Comparison of ENCODE assay signal across 12 cellular contexts in the genomic region with DNA sequence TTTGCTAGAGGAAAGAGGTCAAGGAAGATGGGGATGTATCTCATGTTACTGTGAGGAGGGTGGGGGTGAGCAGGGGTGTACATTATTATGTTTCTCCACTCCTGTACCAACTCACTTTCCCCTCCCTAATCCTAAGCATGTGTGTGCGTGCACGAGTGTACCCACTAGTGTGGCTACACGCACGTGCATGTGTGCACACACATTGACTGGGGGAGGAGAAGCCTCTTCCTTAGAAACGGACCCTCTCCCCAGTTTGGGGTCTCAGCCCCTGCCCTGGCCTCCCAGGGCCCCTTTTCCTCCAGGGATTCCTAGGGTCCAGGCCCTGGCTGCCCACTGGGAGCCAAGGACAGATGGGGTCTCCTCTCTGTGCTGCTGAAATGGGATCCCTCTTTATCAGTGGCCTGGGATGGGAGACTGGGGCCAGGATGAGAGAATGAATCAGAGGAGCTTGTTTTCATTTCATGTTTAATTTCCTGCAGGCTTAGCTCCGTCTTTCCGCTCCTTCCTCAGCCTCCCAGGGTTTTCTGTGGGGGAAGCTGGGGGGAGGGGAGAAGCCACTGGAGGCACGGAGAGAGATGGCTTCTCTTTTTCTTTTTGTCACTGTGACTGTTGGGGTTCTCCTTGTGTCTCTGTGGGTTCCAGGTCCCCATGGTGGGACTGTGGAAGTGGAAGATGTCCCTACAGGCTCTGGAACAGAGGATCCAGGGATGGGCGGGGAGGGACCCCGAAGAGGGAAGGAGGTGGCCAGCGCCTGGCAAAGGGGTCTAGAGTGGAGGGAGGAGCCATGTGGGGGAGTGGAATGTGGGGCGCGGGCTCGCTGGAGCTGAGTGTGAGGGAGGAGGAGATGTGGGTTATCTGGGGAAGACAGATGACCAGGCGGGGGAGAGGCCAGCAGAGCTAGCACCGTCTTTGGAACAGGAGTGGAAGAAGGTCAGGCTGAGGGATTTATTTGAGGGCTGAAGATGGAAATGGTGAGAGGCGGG. TPM values are rescaled to one million over a fixed set of nuclear protein-coding genes. Genes with fewer than 3 reads are reported as not detected.
DNase-seq lines count a peak whose midpoint lies in the region; ATAC-seq, FAIRE-seq and TF ChIP-seq lines count a peak whose summit lies in the region.
"Had no signal": no experiment of that assay in that cellular context is flagged by ENCODE, and none has a peak within 500 bp of the region (broad histone marks: within the 10 kb centered on the region; RNA-seq: fewer than 3 reads in every experiment).

No MANE protein-coding gene starts in this region.

- intact Hi-C loops in right cardiac atrium (cut with DNase I), result no loop called here
- intact Hi-C loops in testis (cut with DNase I; ENCODE audit: low total_unique reads), result no loop called here
- intact Hi-C loops in mammary epithelial cell (cut with micrococcal nuclease), result no loop called here

- BruUV-seq in mammary epithelial cell (replicated peaks; lab: Mats Ljungman, UMichigan), result no TSS peak

- H3K36me3 ChIP-seq in astrocyte (ENCODE audit: insufficient read depth, low read length) (no peaks in the 10 kb centered on the region), testis (ENCODE audit: low read depth, missing control alignments) (no peaks in the 10 kb centered on the region), mammary epithelial cell (ENCODE audit: insufficient read depth, low read length) (no peaks in the 10 kb centered on the region)
- H3K36me3 ChIP-seq: suprapubic skin had no signal

- H3K4me2 ChIP-seq in astrocyte (ENCODE audit: low read length) (peak overlapping the region; percentile 72), mammary epithelial cell (ENCODE audit: insufficient read depth, low read depth, low read length) (no peak overlapping the region)

- ATAC-seq in right cardiac atrium, result peak; percentile 39 to 42
- ATAC-seq in HG02981 (IDR thresholded peaks at IDR 0.05; ENCODE audit: unreplicated experiment), result no peak

- H3K4me3 Mint-ChIP-seq in HFFc6 (peak overlapping the region; percentile 75; the same call in 1 of the 2 replicates), astrocyte (ENCODE audit: unreplicated experiment) (no peak overlapping the region)

- H4K20me1 ChIP-seq in astrocyte (ENCODE audit: insufficient read depth, low read length), result no peaks in the 10 kb centered on the region
- no peaks in the 10 kb centered on the region for H4K20me1 ChIP-seq in mammary epithelial cell (ENCODE audit: insufficient read depth, low read length)

- no peak for TF ChIP-seq CTCF in HFFc6 (IDR thresholded peaks at IDR 0.05)
- TF ChIP-seq CTCF in astrocyte (IDR thresholded peaks at IDR 0.05; ENCODE audit: insufficient read depth, low read depth, low read length), result no peak
- TF ChIP-seq CTCF in testis (IDR thresholded peaks at IDR 0.05), result no peak
- TF ChIP-seq CTCF in mammary epithelial cell (conservative IDR thresholded peaks at IDR 0.05 in 1 of 2, IDR thresholded peaks at IDR 0.05 in 1 of 2; ENCODE audit: extremely low read depth in 1 of 2, insufficient read depth in 1 of 2, low read depth in 1 of 2, low read length in 2 of 2), result no peak

- in situ Hi-C loops in mammary epithelial cell (cut with MboI; ENCODE audit: low sequenced_read_pairs in 2 of 2), result no loop called here

- WGBS in right cardiac atrium, result 45% methylated on average over 17 of the region's 17 CpGs
- WGBS in testis, 2 donors, result 50 to 55% methylated on average over 14 to 17 of the region's 17 CpGs
- 84% methylated on average over 11 of the region's 17 CpGs for WGBS in mammary epithelial cell (ENCODE audit: low coverage, missing lambda C conversion rate)

- H3K36me3 Mint-ChIP-seq in HFFc6 (ENCODE audit: low read depth), result no peaks in the 10 kb centered on the region; the same call in 1 of the 2 replicates
- H3K36me3 Mint-ChIP-seq in astrocyte (ENCODE audit: low read depth, unreplicated experiment), result no peaks in the 10 kb centered on the region

- H3K4me3 ChIP-seq in astrocyte (ENCODE audit: insufficient read depth, low read depth, low read length) (no peak overlapping the region), right cardiac atrium (ENCODE audit: low read length) (no peak overlapping the region), testis (no peak overlapping the region), mammary epithelial cell (replicated peaks in 1 of 3; ENCODE audit: insufficient read depth in 1 of 3, low read depth in 2 of 3, low read length in 3 of 3) (no peak overlapping the region)
- H3K4me3 ChIP-seq: suprapubic skin had no signal

- H3K9ac ChIP-seq in astrocyte (ENCODE audit: low read length), result peak overlapping the region; percentile 45
- no peak overlapping the region for H3K9ac ChIP-seq in mammary epithelial cell (ENCODE audit: insufficient read depth, low read length)

- H3K4me1 Mint-ChIP-seq in HFFc6 (ENCODE audit: low read depth), result peaks cover 27% of the 10 kb centered on the region
- peaks cover 5% of the 10 kb centered on the region for H3K4me1 Mint-ChIP-seq in astrocyte (ENCODE audit: low read depth, unreplicated experiment)

- no peak for TF ChIP-seq POLR2A in testis (IDR thresholded peaks at IDR 0.05)

- H3K9me3 ChIP-seq in astrocyte (ENCODE audit: insufficient read depth, low read depth, low read length) (no peaks in the 10 kb centered on the region), right cardiac atrium (ENCODE audit: control insufficient read depth, low read length) (no peaks in the 10 kb centered on the region), testis (no peaks in the 10 kb centered on the region), mammary epithelial cell (replicated peaks; ENCODE audit: insufficient read depth, low read length) (no peaks in the 10 kb centered on the region)
- H3K9me3 ChIP-seq: suprapubic skin had no signal

- peak; percentile 34 for FAIRE-seq in astrocyte (lab: Jason Lieb, UNC)

- H3K27ac ChIP-seq in astrocyte (ENCODE audit: low read depth, low read length), result peak overlapping the region; percentile 51
- H3K27ac ChIP-seq in right cardiac atrium (ENCODE audit: low read length), result no peak overlapping the region
- no peak overlapping the region for H3K27ac ChIP-seq in testis
- H3K27ac ChIP-seq in mammary epithelial cell (ENCODE audit: insufficient read depth, low read depth, low read length), result no peak overlapping the region
- H3K27ac ChIP-seq: suprapubic skin had no signal

- H3K27me3 Mint-ChIP-seq in HFFc6 (ENCODE audit: insufficient read depth) (peaks cover 9% of the 10 kb centered on the region), astrocyte (ENCODE audit: low read depth, unreplicated experiment) (peaks cover 18% of the 10 kb centered on the region)

- peaks cover 22% of the 10 kb centered on the region for H3K4me1 ChIP-seq in astrocyte (ENCODE audit: insufficient read depth, low read length)
- no peaks in the 10 kb centered on the region for H3K4me1 ChIP-seq in right cardiac atrium (ENCODE audit: control insufficient read depth, insufficient read depth, low read length)
- peaks cover 13% of the 10 kb centered on the region for H3K4me1 ChIP-seq in testis
- no peaks in the 10 kb centered on the region for H3K4me1 ChIP-seq in mammary epithelial cell (ENCODE audit: insufficient read depth, low read length)
- H3K4me1 ChIP-seq: suprapubic skin had no signal

- H3K27me3 ChIP-seq in astrocyte (ENCODE audit: insufficient read depth, low read length) (no peaks in the 10 kb centered on the region), right cardiac atrium (ENCODE audit: control insufficient read depth, insufficient read depth) (no peaks in the 10 kb centered on the region), testis (no peaks in the 10 kb centered on the region), mammary epithelial cell (ENCODE audit: insufficient read depth, low read length) (no peaks in the 10 kb centered on the region)

- no peaks in the 10 kb centered on the region for H3K79me2 ChIP-seq in astrocyte (ENCODE audit: insufficient read depth, low read length)
- no peaks in the 10 kb centered on the region for H3K79me2 ChIP-seq in mammary epithelial cell (ENCODE audit: insufficient read depth, low read length)

- dilution Hi-C loops in mammary epithelial cell (cut with HindIII; ENCODE audit: low sequenced_read_pairs), result loop anchor here (5.0 to 10.0 kb wide), 2 partner anchors 43 to 255 kb away; a partner anchor contains a TSS

- H3K27ac Mint-ChIP-seq in HFFc6 (peak overlapping the region; percentile 86), astrocyte (ENCODE audit: unreplicated experiment) (no peak overlapping the region)

- CTCF ChIA-PET in mammary epithelial cell (lab: Charles Lee; ENCODE audit: low non-redundant PET), result no interaction called here

- DNase-seq in HFFc6, result no peak
- DNase-seq in astrocyte (ENCODE audit: low read depth), result peak; percentile 25
- DNase-seq in right cardiac atrium, result peak in 2 of 3 donors; percentile 32 to 49
- DNase-seq in testis, result peak; percentile 73
- no peak for DNase-seq in NCI-H524 (lab: John Stamatoyannopoulos, UW)
- DNase-seq in Ammon's horn (ENCODE audit: low spot score), result no peak
- no peak for DNase-seq in mammary epithelial cell
- DNase-seq: Calu3, Kasumi-1, NCI-H2029 treated with DMSO at 0.1 percent for 48 hours had no signal

- H2AFZ ChIP-seq in astrocyte (ENCODE audit: low read depth, low read length) (peak overlapping the region; percentile 65), mammary epithelial cell (ENCODE audit: low read depth, low read length) (no peak overlapping the region)

- no peaks in the 10 kb centered on the region for H3K9me3 Mint-ChIP-seq in HFFc6
- H3K9me3 Mint-ChIP-seq in astrocyte (ENCODE audit: unreplicated experiment), result peaks cover 8% of the 10 kb centered on the region

RNA-seq across cellular contexts. Expression of a gene that starts 40.3 kb away (rescaled TPM):
- total RNA-seq in HFFc6 (2021; fragmentation: NEBNext Ultra II Directional; extraction: Animal tissue kit (Norgen Biotek cat#: 25700)), result under 1 TPM; 0.02 to 0.13 (median 0.06) TPM
- total RNA-seq in astrocyte (not detected in 2 replicates), right cardiac atrium (not detected), testis (1 to 10 TPM in 1 of 2 donors, under 1 TPM in 1; 0.56 to 1.0 TPM), mammary epithelial cell (under 1 TPM in 1 of 2 donors, not detected in 1; under 0.01 TPM)
- polyA plus RNA-seq in right cardiac atrium (0.07 TPM), testis (ENCODE audit: insufficient read depth, low read depth, low replicate concordance) (0.58 TPM), mammary epithelial cell (not detected)
- not detected for polyA minus RNA-seq in mammary epithelial cell
- total RNA-seq: Calu3 had no signal

Comparison
In these comparisons a context has a peak if more than half of its experiments do, and no peak if none do; other contexts are left out.
1. DNase-seq: peak in astrocyte (single experiment), right cardiac atrium (2 of 3) and testis (single experiment); none in HFFc6 (single experiment), NCI-H524 (0 of 2), Ammon's horn (single experiment) and mammary epithelial cell (single experiment).